In genomic region chr12:40577834-40578233, GRCh38 we compare ENCODE assay signal across 6 cellular contexts.
"Had no signal": no experiment of that assay in that cellular context is flagged by ENCODE, and none has a peak within 500 bp of the region (broad histone marks: within the 10 kb centered on the region; RNA-seq: fewer than 3 reads in every experiment).

No MANE protein-coding gene starts in this region.

- H3K4me2 ChIP-seq: KMS-11 had no signal

- H3K27ac ChIP-seq: HL-60, KMS-11 had no signal

- FAIRE-seq: HTR-8/SVneo had no signal

- H3K9ac ChIP-seq: KMS-11 had no signal

- DNase-seq: IMR-90, KBM-7, KG1 had no signal
